In genomic region chr11:122883682-122883981, GRCh38 we compare ENCODE assay signal across 8 cellular contexts. TPM values are rescaled to one million over a fixed set of nuclear protein-coding genes. Genes with fewer than 3 reads are reported as not detected.
DNase-seq lines count a peak whose midpoint lies in the region; ATAC-seq lines count a peak whose summit lies in the region.

No MANE protein-coding gene starts in this region.

- H3K9me3 Mint-ChIP-seq in stimulated activated naive B cell treated with anti-CD40 and anti-IgM and Interleukin-4, amounts not matched to agents 10 μg/mL and 1 μg/mL and 100 μg/mL, for 72 hours, result no peaks in the 10 kb centered on the region

- no peak for ATAC-seq in stimulated activated naive B cell treated with anti-CD40 and anti-IgM and Interleukin-4, amounts not matched to agents 10 μg/mL and 1 μg/mL and 100 μg/mL, for 72 hours (replicated peaks)
- no peak for ATAC-seq in GM18907 (IDR thresholded peaks at IDR 0.05; ENCODE audit: unreplicated experiment)

- peak overlapping the region; percentile 82 to 97 for H3K4me3 Mint-ChIP-seq in stimulated activated naive B cell treated with anti-CD40 and anti-IgM and Interleukin-4, amounts not matched to agents 10 μg/mL and 1 μg/mL and 100 μg/mL, for 72 hours

- H3K4me1 Mint-ChIP-seq in stimulated activated naive B cell treated with anti-CD40 and anti-IgM and Interleukin-4, amounts not matched to agents 10 μg/mL and 1 μg/mL and 100 μg/mL, for 72 hours, result peaks cover 10 to 21% of the 10 kb centered on the region in 2 donors

- peaks cover 23% of the 10 kb centered on the region for H3K27me3 ChIP-seq in HUES64 (ENCODE audit: insufficient read depth, low read length)
- peaks cover 23% of the 10 kb centered on the region for H3K27me3 ChIP-seq in iPS-20b (ENCODE audit: insufficient read depth, low read length)

- no peak overlapping the region for H3K27ac Mint-ChIP-seq in stimulated activated naive B cell treated with anti-CD40 and anti-IgM and Interleukin-4, amounts not matched to agents 10 μg/mL and 1 μg/mL and 100 μg/mL, for 72 hours

- H3K4me1 ChIP-seq in HUES64 (ENCODE audit: insufficient read depth, low read length) (peaks cover 16% of the 10 kb centered on the region), iPS-20b (ENCODE audit: insufficient read depth, low read length) (peaks cover 16% of the 10 kb centered on the region; the same call in 1 of the 2 replicates)

- H3K36me3 ChIP-seq in HUES64 (ENCODE audit: insufficient read depth, low read length), result no peaks in the 10 kb centered on the region
- no peaks in the 10 kb centered on the region for H3K36me3 ChIP-seq in iPS-20b (ENCODE audit: insufficient read depth, low read depth, low read length)

- H3K9ac ChIP-seq in HUES64 (ENCODE audit: low read depth, low read length), result no peak overlapping the region
- peak overlapping the region; percentile 64; the same call in 1 of the 2 replicates for H3K9ac ChIP-seq in iPS-20b (ENCODE audit: low read depth, low read length)

- DNase-seq in amniotic epithelial cell (ENCODE audit: low read depth) (peak; percentile 29), anterior cingulate cortex (lab: John Stamatoyannopoulos, UW) (no peak), SIG-M5 treated with dmso at 0.1 percent for 504 hours (lab: John Stamatoyannopoulos, UW; ENCODE audit: unreplicated experiment) (no peak), GM19238 (ENCODE audit: insufficient read length, low spot score) (no peak)
- DNase-seq in stimulated activated naive B cell treated with anti-CD40 and anti-IgM and Interleukin-4, amounts not matched to agents 10 μg/mL and 1 μg/mL and 100 μg/mL, for 72 hours, result no peak

- H3K4me3 ChIP-seq in HUES64 (ENCODE audit: low read length) (peak overlapping the region; percentile 72), iPS-20b (ENCODE audit: low read length) (peak overlapping the region; percentile 82)

- peaks cover 0 to 6% of the 10 kb centered on the region in 2 donors for H3K36me3 Mint-ChIP-seq in stimulated activated naive B cell treated with anti-CD40 and anti-IgM and Interleukin-4, amounts not matched to agents 10 μg/mL and 1 μg/mL and 100 μg/mL, for 72 hours

- H3K9me3 ChIP-seq in HUES64 (ENCODE audit: insufficient read depth, low read depth, low read length) (no peaks in the 10 kb centered on the region), iPS-20b (ENCODE audit: insufficient read depth, low read depth, low read length) (no peaks in the 10 kb centered on the region)

- 36% methylated on average over 2 of the region's 3 CpGs for WGBS in HUES64

- no peak overlapping the region for H3K27ac ChIP-seq in HUES64 (ENCODE audit: low read depth, low read length)
- H3K27ac ChIP-seq in iPS-20b (ENCODE audit: low read length), result no peak overlapping the region

- H3K27me3 Mint-ChIP-seq in stimulated activated naive B cell treated with anti-CD40 and anti-IgM and Interleukin-4, amounts not matched to agents 10 μg/mL and 1 μg/mL and 100 μg/mL, for 72 hours, result peaks cover 17 to 21% of the 10 kb centered on the region in 2 donors

RNA-seq across cellular contexts. Expression of gene JHY, which starts 1.1 kb away (rescaled TPM):
- 0.60 TPM for polyA plus RNA-seq in HUES64 (2013, experiment 1 of 2)
- polyA plus RNA-seq in HUES64 (2013, experiment 2 of 2), result 0.82 TPM

RNA-seq across cellular contexts. Expression of gene CRTAM, which starts 45.3 kb away (rescaled TPM):
- not detected for polyA plus RNA-seq in HUES64 (2013, experiment 1 of 2)
- polyA plus RNA-seq in HUES64 (2013, experiment 2 of 2), result 0.38 TPM
